12 cellular contexts compared by ENCODE assay signal in genomic region chr19:29673451-29674371, GRCh38. TPM values are rescaled to one million over a fixed set of nuclear protein-coding genes. Genes with fewer than 3 reads are reported as not detected.
DNase-seq lines count a peak whose midpoint lies in the region; ATAC-seq and TF ChIP-seq lines count a peak whose summit lies in the region.
"Had no signal": no experiment of that assay in that cellular context is flagged by ENCODE, and none has a peak within 500 bp of the region (broad histone marks: within the 10 kb centered on the region; RNA-seq: fewer than 3 reads in every experiment).

No MANE protein-coding gene starts in this region.

- H3K27me3 Mint-ChIP-seq in activated CD4-positive, alpha-beta memory T cell treated with anti-CD3 and anti-CD28 coated beads, Interleukin-2, amount 10 ng/mL, durations not matched to agents 7 days and 5 days = no peaks in the 10 kb centered on the region

- no peak for TF ChIP-seq POLR2A in tibial nerve (IDR thresholded peaks at IDR 0.05)

- peaks cover 46% of the 10 kb centered on the region for H3K36me3 ChIP-seq in lower lobe of right lung
- H3K36me3 ChIP-seq in tibial nerve = peaks cover 0 to 37% (median 12%) of the 10 kb centered on the region in 3 donors

- peaks cover 87% of the 10 kb centered on the region for H3K4me1 Mint-ChIP-seq in activated CD4-positive, alpha-beta memory T cell treated with anti-CD3 and anti-CD28 coated beads, Interleukin-2, amount 10 ng/mL, durations not matched to agents 7 days and 5 days

- CTCF ChIA-PET in activated CD4-positive, alpha-beta memory T cell treated with anti-CD3 and anti-CD28 coated beads, Interleukin-2, amount 10 ng/mL, durations not matched to agents 7 days and 5 days (lab: Charles Lee) = interaction anchor here (1.0 to 4.1 kb wide), 7 partner anchors 9 to 65 kb away, joined by 3 to 96 read pairs (median 23); partner anchors contain the start of genes C19orf12, PLEKHF1 and POP4

- peak overlapping the region; percentile 18 for H3K27ac ChIP-seq in lower lobe of right lung
- H3K27ac ChIP-seq in tibial nerve = peak overlapping the region in 3 of 4 donors; percentile 44 to 88 (median 69)
- H3K27ac ChIP-seq: GM23248 had no signal

- H3K27me3 ChIP-seq in lower lobe of right lung (ENCODE audit: low read depth) (no peaks in the 10 kb centered on the region), tibial nerve (no peaks in the 10 kb centered on the region)

- H3K36me3 Mint-ChIP-seq in activated CD4-positive, alpha-beta memory T cell treated with anti-CD3 and anti-CD28 coated beads, Interleukin-2, amount 10 ng/mL, durations not matched to agents 7 days and 5 days (ENCODE audit: low read depth) = peaks cover 75% of the 10 kb centered on the region

- POLR2A ChIA-PET in activated CD4-positive, alpha-beta memory T cell treated with anti-CD3 and anti-CD28 coated beads, Interleukin-2, amount 10 ng/mL, durations not matched to agents 7 days and 5 days (lab: Charles Lee) = interaction anchor here (0.8 to 9.0 kb wide), 13 partner anchors 7 to 158 kb away, joined by 3 to 108 read pairs (median 6); partner anchors contain the start of genes C19orf12, PLEKHF1 and POP4

- TF ChIP-seq CTCF in lower lobe of right lung (IDR thresholded peaks at IDR 0.05) (no peak), tibial nerve (IDR thresholded peaks at IDR 0.05) (no peak)

- TF ChIP-seq EP300 in tibial nerve (IDR thresholded peaks at IDR 0.05) = no peak

- WGBS in tibial nerve, 2 donors = 93 to 94% methylated on average over 57 of the region's 57 CpGs

- no peaks in the 10 kb centered on the region for H3K9me3 Mint-ChIP-seq in activated CD4-positive, alpha-beta memory T cell treated with anti-CD3 and anti-CD28 coated beads, Interleukin-2, amount 10 ng/mL, durations not matched to agents 7 days and 5 days

- H3K4me1 ChIP-seq in lower lobe of right lung (peaks cover 81% of the 10 kb centered on the region), tibial nerve (peaks cover 0 to 91% (median 66%) of the 10 kb centered on the region in 4 donors)

- H3K4me3 Mint-ChIP-seq in activated CD4-positive, alpha-beta memory T cell treated with anti-CD3 and anti-CD28 coated beads, Interleukin-2, amount 10 ng/mL, durations not matched to agents 7 days and 5 days = peak overlapping the region; percentile 65

- intact Hi-C loops in cardiac septum (cut with DNase I) = no loop called here
- intact Hi-C loops in left cardiac atrium (cut with DNase I) = no loop called here
- intact Hi-C loops in lower lobe of right lung (cut with DNase I) = no loop called here

- DNase-seq in cardiac septum (ENCODE audit: low spot score) (peak; percentile 60), left cardiac atrium (no peak), lower lobe of right lung (no peak), tibial nerve (ENCODE audit: low spot score in 2 of 2) (no peak), mucosa of gallbladder (ENCODE audit: low spot score) (no peak), NCI-H2029 (lab: John Stamatoyannopoulos, UW) (no peak), EL (no peak)
- no peak for DNase-seq in activated CD4-positive, alpha-beta memory T cell treated with anti-CD3 and anti-CD28 coated beads, Interleukin-2, amount 10 ng/mL, durations not matched to agents 7 days and 5 days
- DNase-seq: glutamatergic neuron, GM23248, NCI-H1105, NCI-H510A had no signal

- peak overlapping the region; percentile 97 for H3K27ac Mint-ChIP-seq in activated CD4-positive, alpha-beta memory T cell treated with anti-CD3 and anti-CD28 coated beads, Interleukin-2, amount 10 ng/mL, durations not matched to agents 7 days and 5 days

- H3K4me3 ChIP-seq in lower lobe of right lung (no peak overlapping the region), tibial nerve (no peak overlapping the region)
- H3K4me3 ChIP-seq: GM23248 had no signal

- ATAC-seq in left cardiac atrium (no peak), lower lobe of right lung (no peak)

- H3K9me3 ChIP-seq in lower lobe of right lung = no peaks in the 10 kb centered on the region
- H3K9me3 ChIP-seq in tibial nerve = no peaks in the 10 kb centered on the region

RNA-seq across cellular contexts. Expression of gene PLEKHF1, which starts 8.4 kb away (rescaled TPM):
- 9.5 TPM for total RNA-seq in cardiac septum
- total RNA-seq in left cardiac atrium = 10 to 100 TPM; 28.1 to 32.8 TPM
- 10 to 100 TPM; 53.1 to 53.9 TPM for total RNA-seq in activated CD4-positive, alpha-beta memory T cell treated with anti-CD3 and anti-CD28 coated beads, Interleukin-2, amount 10 ng/mL, durations not matched to agents 7 days and 5 days
- 15.5 TPM for total RNA-seq in lower lobe of right lung
- total RNA-seq in tibial nerve = 100 to 1,000 TPM in 2 of 4 donors, 10 to 100 TPM in 2; 52.2 to 119 (median 89.0) TPM
- total RNA-seq in mucosa of gallbladder = 15.7 TPM

RNA-seq across cellular contexts. Expression of gene C19orf12, which starts 41.4 kb away (rescaled TPM):
- total RNA-seq in cardiac septum (38.0 TPM), left cardiac atrium (10 to 100 TPM; 48.2 to 52.0 TPM), lower lobe of right lung (19.2 TPM), tibial nerve (10 to 100 TPM; 52.5 to 71.6 (median 56.7) TPM), mucosa of gallbladder (22.8 TPM)
- total RNA-seq in activated CD4-positive, alpha-beta memory T cell treated with anti-CD3 and anti-CD28 coated beads, Interleukin-2, amount 10 ng/mL, durations not matched to agents 7 days and 5 days = 10 to 100 TPM; 39.2 to 40.7 TPM
